Comparison of ENCODE assay signal across 31 cellular contexts in the genomic region with DNA sequence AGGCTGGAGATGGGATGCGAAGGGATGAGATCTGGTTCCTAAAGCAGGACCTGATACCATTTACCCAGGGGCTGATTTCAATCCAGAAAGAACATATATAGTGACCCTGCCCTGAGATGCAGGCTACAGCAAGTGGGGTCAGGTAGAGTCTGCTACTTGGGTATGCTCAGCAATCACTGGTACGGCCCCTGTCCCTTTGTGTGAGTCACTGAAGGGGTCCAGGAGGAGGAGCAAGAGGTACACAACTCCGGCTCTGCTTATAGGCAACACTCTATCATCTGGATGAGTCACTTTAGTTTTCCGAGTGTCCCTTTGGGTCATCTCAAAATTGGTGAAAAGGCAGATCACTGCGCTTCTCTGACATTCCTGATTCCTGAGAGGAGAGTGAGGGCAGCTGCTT.
"Had no signal": no experiment of that assay in that cellular context is flagged by ENCODE, and none has a peak within 500 bp of the region (broad histone marks: within the 10 kb centered on the region; RNA-seq: fewer than 3 reads in every experiment).

No MANE protein-coding gene starts in this region.

- H3K9me3 ChIP-seq: adrenal gland, body of pancreas, breast epithelium had no signal

- H3K27me3 ChIP-seq: adrenal gland, body of pancreas, brain microvascular endothelial cell, breast epithelium had no signal

- H3K4me1 ChIP-seq: adrenal gland, body of pancreas, breast epithelium had no signal

- FAIRE-seq: astrocyte, TTC549 had no signal

- H3K36me3 ChIP-seq: adrenal gland, brain microvascular endothelial cell, breast epithelium had no signal

- H3K4me3 ChIP-seq: adrenal gland, body of pancreas, breast epithelium had no signal

- DNase-seq: activated CD4-positive, alpha-beta memory T cell treated with anti-CD3 and anti-CD28 coated beads for 36 hours; activated CD4-positive, alpha-beta T cell treated with anti-CD3 and anti-CD28 coated beads for 4 hours; activated CD4-positive, alpha-beta T cell treated with anti-CD3 and anti-CD28 coated beads, Interleukin-2, amount 10 ng/mL, durations not matched to agents 24 days and 14 days; activated CD4-positive, alpha-beta T cell treated with anti-CD3 and anti-CD28 coated beads, Interleukin-2, amount 50 U/mL, for 1 hour; activated CD4-positive, alpha-beta T cell treated with anti-CD3 and anti-CD28 coated beads, Interleukin-2, amount 50 U/mL, for 4 hours; activated CD4-positive, CD25-positive, alpha-beta regulatory T cell; activated CD8-positive, alpha-beta memory T cell treated with anti-CD3 and anti-CD28 coated beads, Interleukin-2, amount 50 U/mL, for 4 hours; activated CD8-positive, alpha-beta T cell treated with anti-CD3 and anti-CD28 coated beads for 36 hours; activated effector memory CD4-positive, alpha-beta T cell treated with anti-CD3 and anti-CD28 coated beads, Interleukin-2, amount 50 U/mL, for 16 hours; activated gamma-delta T cell treated with Interleukin-2 at 50 U/mL for 16 hours; activated naive CD4-positive, alpha-beta T cell; activated naive CD4-positive, alpha-beta T cell treated with anti-CD3 and anti-CD28 coated beads for 36 hours; activated naive CD4-positive, alpha-beta T cell treated with anti-CD3 and anti-CD28 coated beads, Interleukin-2, amount 50 U/mL, for 16 hours; activated naive CD8-positive, alpha-beta T cell treated with anti-CD3 and anti-CD28 coated beads for 36 hours; activated T-cell treated with anti-CD3 and anti-CD28 coated beads for 4 hours; activated T-cell treated with anti-CD3 and anti-CD28 coated beads, Interleukin-2, amount 50 U/mL, for 1 hour; activated T-cell treated with anti-CD3 and anti-CD28 coated beads, Interleukin-2, amount 50 U/mL, for 4 hours; activated T-cell treated with anti-CD3 and anti-CD28 coated beads, Interleukin-2, amount 50 U/mL, for 72 hours; adrenal gland; amniotic stem cell; aorta; body of pancreas; brain microvascular endothelial cell; central memory CD4-positive, alpha-beta T cell; T-helper 1 cell; T-helper 2 cell; T-helper 9 cell had no signal

- H3K27ac ChIP-seq: adrenal gland, body of pancreas, brain microvascular endothelial cell, breast epithelium, VCaP had no signal
